Comparison of ENCODE assay signal across 16 cellular contexts in genomic region chr16:72262711-72263110, GRCh38.
DNase-seq lines count a peak whose midpoint lies in the region; TF ChIP-seq lines count a peak whose summit lies in the region.
"Had no signal": no experiment of that assay in that cellular context is flagged by ENCODE, and none has a peak within 500 bp of the region (broad histone marks: within the 10 kb centered on the region; RNA-seq: fewer than 3 reads in every experiment).

No MANE protein-coding gene starts in this region.

- no peaks in the 10 kb centered on the region for H3K79me1 ChIP-seq in mesendoderm (ENCODE audit: low read length)

- H4K8ac ChIP-seq in mesendoderm (ENCODE audit: low read depth, low read length): no peak overlapping the region

- H3K4me2 ChIP-seq in osteoblast (ENCODE audit: insufficient read depth, low read length) (no peak overlapping the region), mesendoderm (ENCODE audit: low read length) (no peak overlapping the region)
- H3K4me2 ChIP-seq: BLaER1 treated with 17β-estradiol and CSF1 and Interleukin-3, amounts not matched to agents 10 nM and 100 nM had no signal

- no peaks in the 10 kb centered on the region for H3K9me3 ChIP-seq in osteoblast (ENCODE audit: low read depth, low read length)
- H3K9me3 ChIP-seq: BLaER1 treated with 17β-estradiol and CSF1 and Interleukin-3, amounts not matched to agents 10 nM and 100 nM; HAP-1 had no signal

- no peak overlapping the region for H2BK120ac ChIP-seq in mesendoderm (ENCODE audit: low read depth, low read length)

- H3K79me2 ChIP-seq in osteoblast (ENCODE audit: insufficient read depth, low read length) (no peaks in the 10 kb centered on the region), mesendoderm (ENCODE audit: control insufficient read depth, insufficient read depth, low read length) (no peaks in the 10 kb centered on the region)

- H3K23ac ChIP-seq in mesendoderm (ENCODE audit: low read length): no peak overlapping the region

- no peak overlapping the region for H3K56ac ChIP-seq in mesendoderm (ENCODE audit: low read length)

- H3K4me1 ChIP-seq in osteoblast (ENCODE audit: insufficient read depth, low read length) (no peaks in the 10 kb centered on the region), mesendoderm (ENCODE audit: control insufficient read depth, low read depth, low read length) (no peaks in the 10 kb centered on the region)
- H3K4me1 ChIP-seq: BLaER1 treated with 17β-estradiol and CSF1 and Interleukin-3, amounts not matched to agents 10 nM and 100 nM had no signal

- H3K27ac ChIP-seq in angular gyrus (ENCODE audit: low read depth, low read length): peak overlapping the region; percentile 56
- H3K27ac ChIP-seq in temporal lobe (ENCODE audit: low read depth, low read length): peak overlapping the region; percentile 56
- H3K27ac ChIP-seq in osteoblast (ENCODE audit: low read depth, low read length): no peak overlapping the region
- no peak overlapping the region for H3K27ac ChIP-seq in mesendoderm (ENCODE audit: low read depth, low read length)
- H3K27ac ChIP-seq: BLaER1 treated with 17β-estradiol and CSF1 and Interleukin-3, amounts not matched to agents 10 nM and 100 nM had no signal

- H2BK15ac ChIP-seq in mesendoderm (replicated peaks; ENCODE audit: low read depth): no peak overlapping the region

- H3K4ac ChIP-seq in mesendoderm (ENCODE audit: low read depth, low read length): no peak overlapping the region

- H2AK5ac ChIP-seq in mesendoderm (ENCODE audit: low read length): no peak overlapping the region

- WGBS in mesendoderm (ENCODE audit: extremely low coverage, insufficient coverage, low lambda C conversion rate): no CpG with 5 or more reads among the region's 1 CpG

- H4K20me1 ChIP-seq in osteoblast (ENCODE audit: insufficient read depth, low read length): no peaks in the 10 kb centered on the region
- H4K20me1 ChIP-seq: BLaER1 treated with 17β-estradiol and CSF1 and Interleukin-3, amounts not matched to agents 10 nM and 100 nM had no signal

- H3K4me3 ChIP-seq in osteoblast (ENCODE audit: insufficient read depth, low read length): no peak overlapping the region
- no peak overlapping the region for H3K4me3 ChIP-seq in mesendoderm (ENCODE audit: low read length)
- H3K4me3 ChIP-seq: BLaER1 treated with 17β-estradiol and CSF1 and Interleukin-3, amounts not matched to agents 10 nM and 100 nM; GM12878; HAP-1 had no signal

- H3K27me3 ChIP-seq in osteoblast (ENCODE audit: insufficient read depth, low read length) (no peaks in the 10 kb centered on the region), mesendoderm (ENCODE audit: insufficient read depth, low read length, poor library complexity) (no peaks in the 10 kb centered on the region)
- H3K27me3 ChIP-seq: BLaER1 treated with 17β-estradiol and CSF1 and Interleukin-3, amounts not matched to agents 10 nM and 100 nM had no signal

- H3K9ac ChIP-seq in mesendoderm (ENCODE audit: low read length): no peak overlapping the region
- H3K9ac ChIP-seq: BLaER1 treated with 17β-estradiol and CSF1 and Interleukin-3, amounts not matched to agents 10 nM and 100 nM had no signal

- DNase-seq in foreskin melanocyte (peak; percentile 77), pons (ENCODE audit: low spot score) (peak; percentile 71), osteoblast (ENCODE audit: insufficient read length, low spot score, missing footprints) (no peak), NCI-H2029 treated with DMSO at 0.1 percent for 48 hours (lab: John Stamatoyannopoulos, UW) (no peak), mesendoderm (no peak)
- DNase-seq: CD8-positive, alpha-beta T cell; COR-L47; DMS 273 treated with DMSO at 0.1 percent for 48 hours; DMS53; DND-41; EL had no signal

- H2BK5ac ChIP-seq in mesendoderm (ENCODE audit: low read length): no peak overlapping the region

- no peak overlapping the region for H4K5ac ChIP-seq in mesendoderm (ENCODE audit: low read length)

- H3K18ac ChIP-seq in mesendoderm (ENCODE audit: low read length): no peak overlapping the region

- no peak for TF ChIP-seq CTCF in osteoblast (IDR thresholded peaks at IDR 0.05; ENCODE audit: extremely low read depth, low read depth, low read length)

- H3K36me3 ChIP-seq in osteoblast (ENCODE audit: insufficient read depth, low read length) (no peaks in the 10 kb centered on the region), mesendoderm (ENCODE audit: control insufficient read depth, insufficient read depth, low read length) (no peaks in the 10 kb centered on the region)
- H3K36me3 ChIP-seq: BLaER1 treated with 17β-estradiol and CSF1 and Interleukin-3, amounts not matched to agents 10 nM and 100 nM; HAP-1 had no signal

- no peak overlapping the region for H2AFZ ChIP-seq in osteoblast (ENCODE audit: low read length)

Comparison
In these comparisons a context has a peak if more than half of its experiments do, and no peak if none do; other contexts are left out.
1. H3K27ac ChIP-seq: peak in angular gyrus (single experiment) and temporal lobe (single experiment); none in osteoblast (single experiment) and mesendoderm (single experiment).
2. DNase-seq: peak in foreskin melanocyte (single experiment) and pons (single experiment); none in osteoblast (single experiment), NCI-H2029 treated with DMSO at 0.1 percent for 48 hours (single experiment) and mesendoderm (single experiment).